1 cellular context compared by ENCODE assay signal in genomic region chr2:10832228-10832936, GRCh38.
TF ChIP-seq lines count a peak whose summit lies in the region.

No MANE protein-coding gene starts in this region.

TF ChIP-seq in HepG2, 621 proteins besides CTCF, POLR2A, EP300 and RAD21 (continued from another document and continues in another):
- no peak for TF ChIP-seq ZNF318 (CRISPR knock-in tag; IDR thresholded peaks at IDR 0.05)
- 0 out of 2 replicates have a peak, but pooled peaks have one; percentile 62 for TF ChIP-seq ZNF782 (CRISPR knock-in tag; IDR thresholded peaks at IDR 0.05; ENCODE audit: borderline replicate concordance)
- TF ChIP-seq ZEB1 (IDR thresholded peaks at IDR 0.05; ENCODE audit: insufficient replicate concordance, low read depth) = no peak
- TF ChIP-seq MXI1 (IDR thresholded peaks at IDR 0.05; ENCODE audit: borderline replicate concordance, low read depth, low read length) = 0 out of 3 replicates have a peak, but pooled peaks have one; percentile 45
- 0 out of 2 replicates have a peak, but pooled peaks have one; percentile 19 for TF ChIP-seq FOXP4 (CRISPR knock-in tag; IDR thresholded peaks at IDR 0.05)
- TF ChIP-seq ZNF773 (CRISPR knock-in tag; IDR thresholded peaks at IDR 0.05; ENCODE audit: borderline replicate concordance) = no peak
- TF ChIP-seq ZHX2 (IDR thresholded peaks at IDR 0.05; ENCODE audit: low read depth) = no peak
- no peak for TF ChIP-seq ZHX2 (CRISPR knock-in tag; IDR thresholded peaks at IDR 0.05; ENCODE audit: borderline replicate concordance)
- TF ChIP-seq ZNF331 (CRISPR knock-in tag; IDR thresholded peaks at IDR 0.05) = 0 out of 2 replicates have a peak, but pooled peaks have one; percentile 41
- TF ChIP-seq TFDP2 (CRISPR knock-in tag; IDR thresholded peaks at IDR 0.05) = peak; percentile 45; the same call in 1 of the 2 replicates
- peak; percentile 26; the same call in 1 of the 2 replicates for TF ChIP-seq ZFP91 (CRISPR knock-in tag; IDR thresholded peaks at IDR 0.05; ENCODE audit: borderline replicate concordance)
- TF ChIP-seq YY1 (IDR thresholded peaks at IDR 0.05; ENCODE audit: insufficient read depth, insufficient replicate concordance, low read depth, low read length) = peak; percentile 29
- no peak for TF ChIP-seq ZNF776 (CRISPR knock-in tag; IDR thresholded peaks at IDR 0.05)
- TF ChIP-seq ZNF556 (CRISPR knock-in tag; IDR thresholded peaks at IDR 0.05; ENCODE audit: borderline replicate concordance) = peak; percentile 62; the same call in 1 of the 2 replicates
- TF ChIP-seq ZUFSP (CRISPR knock-in tag; IDR thresholded peaks at IDR 0.05; ENCODE audit: borderline replicate concordance) = no peak
- peak; percentile 42; the same call in 1 of the 2 replicates for TF ChIP-seq RXRA (CRISPR knock-in tag; IDR thresholded peaks at IDR 0.05)
- no peak for TF ChIP-seq GZF1 (CRISPR knock-in tag; IDR thresholded peaks at IDR 0.05)
- TF ChIP-seq ZBTB34 (CRISPR knock-in tag; IDR thresholded peaks at IDR 0.05) = no peak
- TF ChIP-seq IKZF5 (CRISPR knock-in tag; IDR thresholded peaks at IDR 0.05) = peak; percentile 45; the same call in 1 of the 2 replicates
- TF ChIP-seq HNRNPLL (IDR thresholded peaks at IDR 0.05; ENCODE audit: low read depth, low read length, poor library complexity, severe bottlenecking) = peak; percentile 37
- TF ChIP-seq HOMEZ (CRISPR knock-in tag; IDR thresholded peaks at IDR 0.05; ENCODE audit: low read depth) = peak; percentile 51; the same call in 1 of the 2 replicates
- TF ChIP-seq SNAPC2 (CRISPR knock-in tag; IDR thresholded peaks at IDR 0.05) = no peak
- TF ChIP-seq NONO (IDR thresholded peaks at IDR 0.05) = no peak
- TF ChIP-seq NONO (CRISPR knock-in tag; conservative IDR thresholded peaks at IDR 0.05) = peak; percentile 68
- peak; percentile 34; the same call in 1 of the 2 replicates for TF ChIP-seq NFKB2 (CRISPR knock-in tag; IDR thresholded peaks at IDR 0.05; ENCODE audit: borderline replicate concordance)
- no peak for TF ChIP-seq ZNF589 (CRISPR knock-in tag; conservative IDR thresholded peaks at IDR 0.05)
